Comparison of ENCODE assay signal across 23 cellular contexts in genomic region chr3:125187599-125187910, GRCh38. TPM values are rescaled to one million over a fixed set of nuclear protein-coding genes. Genes with fewer than 3 reads are reported as not detected.
DNase-seq lines count a peak whose midpoint lies in the region; ATAC-seq, FAIRE-seq and TF ChIP-seq lines count a peak whose summit lies in the region.
"Had no signal": no experiment of that assay in that cellular context is flagged by ENCODE, and none has a peak within 500 bp of the region (broad histone marks: within the 10 kb centered on the region; RNA-seq: fewer than 3 reads in every experiment).

No MANE protein-coding gene starts in this region.

- DNase-seq in NCI-H82 (lab: John Stamatoyannopoulos, UW) (peak; percentile 25), NCI-H82 treated with DMSO at 0.1 percent for 48 hours (lab: John Stamatoyannopoulos, UW; ENCODE audit: unreplicated experiment) (no peak), bronchial epithelial cell (ENCODE audit: low read depth) (peak; percentile 78), glutamatergic neuron (no peak), cerebellar nuclear complex (lab: John Stamatoyannopoulos, UW) (no peak), BE2C (no peak)
- DNase-seq: CD4-positive, CD25-positive, alpha-beta regulatory T cell; DMS79; EL; GDM1; GOT3; Kasumi-1; NCI-H1092 treated with DMSO at 0.1 percent for 48 hours; NCI-H1436 treated with DMSO at 0.1 percent for 48 hours; NCI-H187 treated with DMSO at 0.1 percent for 48 hours; NCI-H2107; NCI-H524 treated with DMSO at 0.1 percent for 48 hours; NCI-H774; RPMI8226 had no signal

- H3K9me3 ChIP-seq in BE2C, result no peaks in the 10 kb centered on the region
- H3K9me3 ChIP-seq: BLaER1 had no signal

- H3K4me1 ChIP-seq in BE2C, result no peaks in the 10 kb centered on the region; the same call in 1 of the 2 replicates

- H3K36me3 ChIP-seq in bronchial epithelial cell (ENCODE audit: control insufficient read depth, insufficient read depth, low read length) (peaks cover 13% of the 10 kb centered on the region), BE2C (no peaks in the 10 kb centered on the region)
- H3K36me3 ChIP-seq: BLaER1 had no signal

- no peak for TF ChIP-seq CTCF in bronchial epithelial cell (IDR thresholded peaks at IDR 0.05; ENCODE audit: insufficient read depth, low read length, severe bottlenecking)
- no peak for TF ChIP-seq CTCF in glutamatergic neuron (IDR thresholded peaks at IDR 0.05; ENCODE audit: partially characterized antibody, unreplicated experiment)
- TF ChIP-seq CTCF in BE2C (IDR thresholded peaks at IDR 0.05; ENCODE audit: low read depth, low read length), result no peak

- H3K27me3 ChIP-seq in bronchial epithelial cell (ENCODE audit: control insufficient read depth, insufficient read depth, low read length), result no peaks in the 10 kb centered on the region
- no peaks in the 10 kb centered on the region for H3K27me3 ChIP-seq in BE2C
- H3K27me3 ChIP-seq: BLaER1 had no signal

- ATAC-seq in stimulated activated memory B cell treated with anti-CD40 and anti-IgM and Interleukin-4, amounts not matched to agents 10 μg/mL and 1 μg/mL and 100 μg/mL, for 72 hours, result no peak
- ATAC-seq: HCT116 had no signal

- H3K4me3 ChIP-seq in bronchial epithelial cell (ENCODE audit: low read depth, low read length) (no peak overlapping the region), BE2C (ENCODE audit: low read depth, low read length) (no peak overlapping the region)
- H3K4me3 ChIP-seq: BLaER1, GM12878 had no signal

- H3K9me3 Mint-ChIP-seq in glutamatergic neuron (ENCODE audit: unreplicated experiment), result peaks cover 10% of the 10 kb centered on the region
- H3K9me3 Mint-ChIP-seq in stimulated activated memory B cell treated with anti-CD40 and anti-IgM and Interleukin-4, amounts not matched to agents 10 μg/mL and 1 μg/mL and 100 μg/mL, for 72 hours, result no peaks in the 10 kb centered on the region
- H3K9me3 Mint-ChIP-seq: CD4-positive, CD25-positive, alpha-beta regulatory T cell had no signal

- H3K27ac Mint-ChIP-seq in glutamatergic neuron (ENCODE audit: unreplicated experiment), result peak overlapping the region; percentile 95
- no peak overlapping the region for H3K27ac Mint-ChIP-seq in stimulated activated memory B cell treated with anti-CD40 and anti-IgM and Interleukin-4, amounts not matched to agents 10 μg/mL and 1 μg/mL and 100 μg/mL, for 72 hours
- H3K27ac Mint-ChIP-seq: CD4-positive, CD25-positive, alpha-beta regulatory T cell had no signal

- H3K4me1 Mint-ChIP-seq in glutamatergic neuron (ENCODE audit: low read depth, unreplicated experiment), result peaks cover 26% of the 10 kb centered on the region
- H3K4me1 Mint-ChIP-seq in stimulated activated memory B cell treated with anti-CD40 and anti-IgM and Interleukin-4, amounts not matched to agents 10 μg/mL and 1 μg/mL and 100 μg/mL, for 72 hours, result peaks cover 17% of the 10 kb centered on the region
- H3K4me1 Mint-ChIP-seq: CD4-positive, CD25-positive, alpha-beta regulatory T cell had no signal

- H3K4me3 Mint-ChIP-seq in glutamatergic neuron (ENCODE audit: unreplicated experiment), result no peak overlapping the region
- no peak overlapping the region for H3K4me3 Mint-ChIP-seq in stimulated activated memory B cell treated with anti-CD40 and anti-IgM and Interleukin-4, amounts not matched to agents 10 μg/mL and 1 μg/mL and 100 μg/mL, for 72 hours
- H3K4me3 Mint-ChIP-seq: CD4-positive, CD25-positive, alpha-beta regulatory T cell had no signal

- no peaks in the 10 kb centered on the region for H3K36me3 Mint-ChIP-seq in glutamatergic neuron (ENCODE audit: unreplicated experiment)
- H3K36me3 Mint-ChIP-seq in stimulated activated memory B cell treated with anti-CD40 and anti-IgM and Interleukin-4, amounts not matched to agents 10 μg/mL and 1 μg/mL and 100 μg/mL, for 72 hours, result no peaks in the 10 kb centered on the region
- H3K36me3 Mint-ChIP-seq: CD4-positive, CD25-positive, alpha-beta regulatory T cell had no signal

- FAIRE-seq in bronchial epithelial cell (lab: Jason Lieb, UNC), result no peak
- FAIRE-seq: GM12878 had no signal

- peaks cover 5% of the 10 kb centered on the region for H3K27me3 Mint-ChIP-seq in glutamatergic neuron (ENCODE audit: unreplicated experiment)
- H3K27me3 Mint-ChIP-seq in stimulated activated memory B cell treated with anti-CD40 and anti-IgM and Interleukin-4, amounts not matched to agents 10 μg/mL and 1 μg/mL and 100 μg/mL, for 72 hours, result no peaks in the 10 kb centered on the region

RNA-seq across cellular contexts. Expression of gene SLC12A8, which starts 25.0 kb away (rescaled TPM):
- total RNA-seq in bronchial epithelial cell (10.9 and 19.2 TPM in 2 replicates), glutamatergic neuron (ENCODE audit: unreplicated experiment) (2.4 TPM)
- 4.8 TPM for polyA plus RNA-seq in BE2C (2012; ENCODE audit: insufficient read depth, insufficient read length, low read depth)
- total RNA-seq: CD4-positive, CD25-positive, alpha-beta regulatory T cell had no signal
- polyA plus RNA-seq: CD4-positive, CD25-positive, alpha-beta regulatory T cell had no signal

Comparison
In these comparisons a context has a peak if more than half of its experiments do, and no peak if none do; other contexts are left out.
1. DNase-seq: peak in NCI-H82 (single experiment) and bronchial epithelial cell (single experiment); none in NCI-H82 treated with DMSO at 0.1 percent for 48 hours (single experiment), glutamatergic neuron (single experiment), cerebellar nuclear complex (0 of 2) and BE2C (single experiment).